7 cellular contexts compared by ENCODE assay signal in the genomic region with DNA sequence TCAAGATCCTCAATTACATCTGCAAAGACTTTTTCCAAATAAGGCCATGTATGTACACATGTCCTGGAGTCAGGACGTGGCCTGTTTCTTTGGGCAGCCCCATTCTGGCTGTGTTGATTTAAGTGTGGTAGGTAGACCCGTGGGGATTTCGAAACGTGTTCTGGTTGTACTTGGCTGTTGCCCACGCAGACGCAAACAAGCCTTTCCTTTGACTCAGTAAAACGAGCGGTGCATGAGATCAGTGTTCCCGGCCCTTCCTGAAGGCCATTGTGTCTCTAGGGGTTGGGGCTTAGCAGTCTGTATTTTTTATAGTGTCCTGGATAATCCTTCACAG.
DNase-seq lines count a peak whose midpoint lies in the region; ATAC-seq and TF ChIP-seq lines count a peak whose summit lies in the region.

No MANE protein-coding gene starts in this region.

- intact Hi-C loops in heart left ventricle (cut with DNase I), result loop anchor here in 6 of 10 donors (2.0 to 10.0 kb wide), 10 partner anchors 65 to 327 kb away; a partner anchor contains a TSS

- no peaks in the 10 kb centered on the region for H3K27me3 ChIP-seq in heart left ventricle

- peaks cover 39% of the 10 kb centered on the region for H3K36me3 Mint-ChIP-seq in stimulated activated effector memory CD8-positive, alpha-beta T cell treated with anti-CD3 and anti-CD28 coated beads, Interleukin-12 subunit alpha, Interleukin-12 subunit beta, amount 100 ng/mL, for 72 hours

- DNase-seq in H4 (ENCODE audit: low spot score) (peak; percentile 87), SK-MEL-5 (ENCODE audit: low read depth, low spot score) (peak; percentile 50), heart left ventricle (peak; percentile 43 to 70 (median 46)), HT-29 (ENCODE audit: low spot score) (no peak)
- no peak for DNase-seq in stimulated activated effector memory CD8-positive, alpha-beta T cell treated with anti-CD3 and anti-CD28 coated beads, Interleukin-12 subunit alpha, Interleukin-12 subunit beta, amount 100 ng/mL, for 72 hours (ENCODE audit: low spot score in 2 of 2)

- H3K27ac ChIP-seq in heart left ventricle, result peak overlapping the region in 8 of 12 donors; percentile 0 to 84 (median 54)

- no peak overlapping the region for H3K4me3 Mint-ChIP-seq in stimulated activated effector memory CD8-positive, alpha-beta T cell treated with anti-CD3 and anti-CD28 coated beads, Interleukin-12 subunit alpha, Interleukin-12 subunit beta, amount 100 ng/mL, for 72 hours

- TF ChIP-seq POLR2A in heart left ventricle (IDR thresholded peaks at IDR 0.05), result no peak

- H3K36me3 ChIP-seq in heart left ventricle, result peaks cover 0 to 42% (median 33%) of the 10 kb centered on the region in 9 donors

- H3K27ac Mint-ChIP-seq in stimulated activated effector memory CD8-positive, alpha-beta T cell treated with anti-CD3 and anti-CD28 coated beads, Interleukin-12 subunit alpha, Interleukin-12 subunit beta, amount 100 ng/mL, for 72 hours, result peak overlapping the region; percentile 77

- H3K9me3 Mint-ChIP-seq in stimulated activated effector memory CD8-positive, alpha-beta T cell treated with anti-CD3 and anti-CD28 coated beads, Interleukin-12 subunit alpha, Interleukin-12 subunit beta, amount 100 ng/mL, for 72 hours, result no peaks in the 10 kb centered on the region

- peaks cover 50% of the 10 kb centered on the region for H3K4me1 Mint-ChIP-seq in stimulated activated effector memory CD8-positive, alpha-beta T cell treated with anti-CD3 and anti-CD28 coated beads, Interleukin-12 subunit alpha, Interleukin-12 subunit beta, amount 100 ng/mL, for 72 hours

- WGBS in heart left ventricle, 4 donors, result 36 to 55% (median 43%) methylated on average over 9 of the region's 9 CpGs

- H3K4me1 ChIP-seq in heart left ventricle, result peaks cover 0 to 52% (median 19%) of the 10 kb centered on the region in 12 donors

- in situ Hi-C loops in SK-MEL-5 (cut with HindIII; ENCODE audit: low pct_unique_long_range_greater_than_20kb, low sequenced_read_pairs), result no loop called here

- ATAC-seq in heart left ventricle, result peak; percentile 52 to 80 (median 75)
- no peak for ATAC-seq in stimulated activated effector memory CD8-positive, alpha-beta T cell treated with anti-CD3 and anti-CD28 coated beads, Interleukin-12 subunit alpha, Interleukin-12 subunit beta, amount 100 ng/mL, for 72 hours
- no peak for ATAC-seq in HG03039 (IDR thresholded peaks at IDR 0.05; ENCODE audit: unreplicated experiment)
- ATAC-seq in GM19455 (IDR thresholded peaks at IDR 0.05; ENCODE audit: unreplicated experiment), result no peak

- no peaks in the 10 kb centered on the region for H3K9me3 ChIP-seq in heart left ventricle

- no peak overlapping the region for H3K4me3 ChIP-seq in heart left ventricle

- TF ChIP-seq CTCF in heart left ventricle (IDR thresholded peaks at IDR 0.05), result no peak

Comparison
In these comparisons a context has a peak if more than half of its experiments do, and no peak if none do; other contexts are left out.
1. DNase-seq: peak in H4 (single experiment), SK-MEL-5 (single experiment) and heart left ventricle (5 of 5); none in stimulated activated effector memory CD8-positive, alpha-beta T cell treated with anti-CD3 and anti-CD28 coated beads, Interleukin-12 subunit alpha, Interleukin-12 subunit beta, amount 100 ng/mL, for 72 hours (0 of 2) and HT-29 (single experiment).
2. ATAC-seq: peak in heart left ventricle (4 of 4); none in stimulated activated effector memory CD8-positive, alpha-beta T cell treated with anti-CD3 and anti-CD28 coated beads, Interleukin-12 subunit alpha, Interleukin-12 subunit beta, amount 100 ng/mL, for 72 hours (single experiment), HG03039 (single experiment) and GM19455 (single experiment).